2 cellular contexts compared by ENCODE assay signal in genomic region chr7:107046511-107047259, GRCh38.
TF ChIP-seq lines count a peak whose summit lies in the region.

No MANE protein-coding gene starts in this region.

TF ChIP-seq in HEK293, 187 proteins besides CTCF, POLR2A, EP300 and RAD21:
- peak; percentile 95 for TF ChIP-seq PRDM6 (tag by site-specific recombination; IDR thresholded peaks at IDR 0.05)
- peak; percentile 68 for TF ChIP-seq ZBTB44 (tag by site-specific recombination; IDR thresholded peaks at IDR 0.05)
- TF ChIP-seq ZNF549 (tag by site-specific recombination; IDR thresholded peaks at IDR 0.05), result no peak
TF ChIP-seq in HEK293: peak in this region for 2.

TF ChIP-seq in endothelial cell of umbilical vein, 7 proteins besides CTCF, POLR2A, EP300 and RAD21:
- TF ChIP-seq JUN (IDR thresholded peaks at IDR 0.05; ENCODE audit: borderline replicate concordance, insufficient read depth, insufficient read length, low read depth) (no peak), POLR2AphosphoS5 (IDR thresholded peaks at IDR 0.05; ENCODE audit: insufficient read depth, low read depth, low read length) (no peak), MYC (IDR thresholded peaks at IDR 0.05; ENCODE audit: low read depth, low read length) (no peak), EZH2 (IDR thresholded peaks at IDR 0.05; ENCODE audit: borderline replicate concordance, low read depth, low read length, severe bottlenecking) (no peak), MAX (IDR thresholded peaks at IDR 0.05; ENCODE audit: insufficient read depth, insufficient read length) (no peak), GATA2 (IDR thresholded peaks at IDR 0.05; ENCODE audit: insufficient read depth, insufficient read length, low read depth, low read length) (no peak), FOS (IDR thresholded peaks at IDR 0.05; ENCODE audit: borderline replicate concordance, insufficient read depth, low read length) (no peak)
